Comparison of ENCODE assay signal across 1 cellular context in genomic region chr4:161991811-161992210, GRCh38.
TF ChIP-seq lines count a peak whose summit lies in the region.

No MANE protein-coding gene starts in this region.

TF ChIP-seq in WTC11, 78 proteins besides CTCF, POLR2A, EP300 and RAD21 (continued from another document):
- TF ChIP-seq PRDM15 (CRISPR knock-in tag; IDR thresholded peaks at IDR 0.05) (no peak), ZNF671 (CRISPR knock-in tag; IDR thresholded peaks at IDR 0.05) (no peak), KAT7 (CRISPR knock-in tag; IDR thresholded peaks at IDR 0.05; ENCODE audit: borderline replicate concordance) (no peak), CDX4 (CRISPR knock-in tag; IDR thresholded peaks at IDR 0.05; ENCODE audit: borderline replicate concordance) (no peak), SMAD3 (CRISPR knock-in tag; IDR thresholded peaks at IDR 0.05; ENCODE audit: borderline replicate concordance) (no peak), TP53 (CRISPR knock-in tag; IDR thresholded peaks at IDR 0.05) (no peak), USF1 (CRISPR knock-in tag; IDR thresholded peaks at IDR 0.05) (no peak), ATF6 (CRISPR knock-in tag; IDR thresholded peaks at IDR 0.05) (no peak)
